ENCODE assay signal across 8 cellular contexts in the genomic region with DNA sequence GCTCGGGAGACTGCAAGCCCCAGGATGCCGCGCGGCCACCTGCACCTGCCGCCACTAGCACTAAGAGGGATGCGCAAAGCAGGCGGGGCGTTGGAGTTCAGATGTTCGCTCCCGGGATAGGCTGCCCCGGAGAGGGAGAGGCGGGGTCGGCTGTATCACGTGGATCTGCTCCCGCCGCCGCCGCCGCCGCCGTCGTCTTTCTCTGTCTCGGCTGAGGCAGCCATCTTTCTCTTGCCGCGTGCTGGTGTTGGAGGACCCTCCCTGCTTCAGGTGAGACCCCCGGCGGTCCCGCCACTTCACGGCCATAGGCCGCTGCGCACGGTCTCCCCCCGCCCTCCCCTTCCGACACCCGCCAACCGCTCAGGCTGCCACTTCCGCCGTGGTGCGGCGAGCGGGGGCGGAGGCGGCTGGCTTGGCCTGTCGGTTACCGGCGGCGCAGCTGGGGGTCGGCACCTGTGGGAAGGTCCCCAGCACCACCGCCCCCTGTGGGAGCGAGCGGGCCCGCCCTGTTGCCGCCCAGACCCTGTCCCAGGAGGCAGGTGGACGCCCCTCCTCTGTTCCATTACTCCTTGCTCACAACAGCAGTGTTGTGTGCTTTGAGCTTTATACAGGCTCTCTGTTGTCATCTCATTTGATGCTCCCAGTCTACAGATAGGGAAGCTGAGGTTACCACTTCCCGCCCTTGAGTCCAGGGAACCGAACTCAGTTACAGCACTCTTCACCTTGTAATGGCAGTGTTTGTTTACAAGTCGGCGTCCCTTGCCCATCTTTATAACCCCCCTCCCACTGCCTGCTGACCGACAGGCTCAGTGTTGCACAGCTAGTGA. TPM values are rescaled to one million over a fixed set of nuclear protein-coding genes. Genes with fewer than 3 reads are reported as not detected.
A peak's percentile ranks its signal among the peaks of the same experiment; 100 is the strongest.
DNase-seq lines count a peak whose midpoint lies in the region; ATAC-seq and TF ChIP-seq lines count a peak whose summit lies in the region.

Gene BTF3L4, plus strand, starts transcription at position 186 of the 827 bp plus-strand sequence. CDS start 3,553 bp downstream, outside the sequence.

- H3K9me3 Mint-ChIP-seq in activated T-helper 17 cell treated with anti-CD3 and anti-CD28 coated beads, Interleukin-2, amount 50 U/mL, for 72 hours = no peaks in the 10 kb centered on the region
- H3K9me3 Mint-ChIP-seq in naive thymus-derived CD4-positive, alpha-beta T cell = peaks cover 0 to 2% (median 0%) of the 10 kb centered on the region in 11 donors
- H3K9me3 Mint-ChIP-seq in stimulated activated naive B cell treated with anti-CD40 and anti-IgM and Interleukin-4, amounts not matched to agents 10 μg/mL and 1 μg/mL and 100 μg/mL, for 72 hours = no peaks in the 10 kb centered on the region

- peak within 1 kb of the TSS; percentile 86 for H3K4me3 ChIP-seq in Loucy (ENCODE audit: low read length, poor library complexity, severe bottlenecking)
- H3K4me3 ChIP-seq in RWPE2 (ENCODE audit: severe bottlenecking) = peak within 1 kb of the TSS; percentile 96
- peak within 1 kb of the TSS; percentile 92 for H3K4me3 ChIP-seq in naive thymus-derived CD4-positive, alpha-beta T cell (ENCODE audit: low read length)

- peak within 1 kb of the TSS; percentile 100 for H3K4me3 Mint-ChIP-seq in activated T-helper 17 cell treated with anti-CD3 and anti-CD28 coated beads, Interleukin-2, amount 50 U/mL, for 72 hours
- H3K4me3 Mint-ChIP-seq in naive thymus-derived CD4-positive, alpha-beta T cell = peak within 1 kb of the TSS; percentile 93 to 100 (median 98)
- peak within 1 kb of the TSS; percentile 83 to 98 for H3K4me3 Mint-ChIP-seq in stimulated activated naive B cell treated with anti-CD40 and anti-IgM and Interleukin-4, amounts not matched to agents 10 μg/mL and 1 μg/mL and 100 μg/mL, for 72 hours

- TF ChIP-seq CTCF in Loucy (conservative IDR thresholded peaks at IDR 0.05; ENCODE audit: low read length) (no peak), RWPE2 (IDR thresholded peaks at IDR 0.05; ENCODE audit: poor library complexity, severe bottlenecking) (no peak)

- peaks cover 27% of the 10 kb centered on the region for H3K4me1 Mint-ChIP-seq in activated T-helper 17 cell treated with anti-CD3 and anti-CD28 coated beads, Interleukin-2, amount 50 U/mL, for 72 hours
- peaks cover 39 to 79% (median 65%) of the 10 kb centered on the region in 7 donors for H3K4me1 Mint-ChIP-seq in naive thymus-derived CD4-positive, alpha-beta T cell
- peaks cover 29 to 47% of the 10 kb centered on the region in 2 donors for H3K4me1 Mint-ChIP-seq in stimulated activated naive B cell treated with anti-CD40 and anti-IgM and Interleukin-4, amounts not matched to agents 10 μg/mL and 1 μg/mL and 100 μg/mL, for 72 hours

- peaks cover 60% of the 10 kb centered on the region for H4K20me1 ChIP-seq in Loucy (ENCODE audit: insufficient read depth, low read length, poor library complexity, severe bottlenecking)

- H3K36me3 ChIP-seq in Loucy (ENCODE audit: insufficient read depth, low read length) (peaks cover 12% of the 10 kb centered on the region; the same call in 1 of the 2 replicates), RWPE2 (ENCODE audit: low read depth) (peaks cover 40% of the 10 kb centered on the region)
- H3K36me3 ChIP-seq in naive thymus-derived CD4-positive, alpha-beta T cell (ENCODE audit: control insufficient read depth in 2 of 3, insufficient read depth in 3 of 3, low read length in 3 of 3) = peaks cover 0 to 24% (median 5%) of the 10 kb centered on the region in 3 experiments

- peak; percentile 93 for DNase-seq in EH (ENCODE audit: low read depth)
- DNase-seq in H4 (ENCODE audit: low spot score) = peak; percentile 96
- DNase-seq in RWPE2 (ENCODE audit: low spot score) = peak; percentile 98
- DNase-seq in fibroblast of gingiva (ENCODE audit: low read depth) = peak; percentile 90
- peak; percentile 74 to 94 (median 90) for DNase-seq in naive thymus-derived CD4-positive, alpha-beta T cell
- DNase-seq in stimulated activated naive B cell treated with anti-CD40 and anti-IgM and Interleukin-4, amounts not matched to agents 10 μg/mL and 1 μg/mL and 100 μg/mL, for 72 hours = peak; percentile 93

- peak within 1 kb of the TSS; percentile 96 for H3K4me2 ChIP-seq in Loucy (ENCODE audit: low read depth, low read length, poor library complexity, severe bottlenecking)

- H3K79me2 ChIP-seq in Loucy (ENCODE audit: insufficient read depth, low read length) = peaks cover 94% of the 10 kb centered on the region

- no peaks in the 10 kb centered on the region for H3K9me2 ChIP-seq in Loucy (replicated peaks; ENCODE audit: low read depth, low read length)

- ATAC-seq in RWPE2 (ENCODE audit: low read depth) = peak; percentile 89
- peak; percentile 94 for ATAC-seq in activated T-helper 17 cell treated with anti-CD3 and anti-CD28 coated beads, Interleukin-2, amount 50 U/mL, for 72 hours (replicated peaks)
- ATAC-seq in naive thymus-derived CD4-positive, alpha-beta T cell = peak; percentile 97
- ATAC-seq in stimulated activated naive B cell treated with anti-CD40 and anti-IgM and Interleukin-4, amounts not matched to agents 10 μg/mL and 1 μg/mL and 100 μg/mL, for 72 hours (replicated peaks) = peak; percentile 90 to 93

- H3K27ac Mint-ChIP-seq in activated T-helper 17 cell treated with anti-CD3 and anti-CD28 coated beads, Interleukin-2, amount 50 U/mL, for 72 hours = peak within 1 kb of the TSS; percentile 98
- peak within 1 kb of the TSS; percentile 91 to 99 (median 96) for H3K27ac Mint-ChIP-seq in naive thymus-derived CD4-positive, alpha-beta T cell
- peak within 1 kb of the TSS; percentile 97 for H3K27ac Mint-ChIP-seq in stimulated activated naive B cell treated with anti-CD40 and anti-IgM and Interleukin-4, amounts not matched to agents 10 μg/mL and 1 μg/mL and 100 μg/mL, for 72 hours

- intact Hi-C loops in naive thymus-derived CD4-positive, alpha-beta T cell (cut with micrococcal nuclease) = loop anchor here (1.0 to 10.0 kb wide), 26 partner anchors 23 to 1996 kb away; partner anchors contain the start of genes CZIB (in 2 of the 2), EPS15 (in 2 of the 2), KTI12 (in 2 of the 2) and LRP8 (in 2 of the 2)

- CTCF ChIA-PET in naive thymus-derived CD4-positive, alpha-beta T cell (lab: Charles Lee) = interaction anchor here (0.5 to 0.8 kb wide), 2 partner anchors 10 kb away, joined by 3 read pairs; no protein-coding TSS in a partner anchor

- H3K27ac ChIP-seq in RWPE2 (ENCODE audit: poor library complexity, severe bottlenecking) = peak within 1 kb of the TSS; percentile 81
- peak within 1 kb of the TSS; percentile 87 for H3K27ac ChIP-seq in naive thymus-derived CD4-positive, alpha-beta T cell (ENCODE audit: low read depth, low read length)

- peak within 1 kb of the TSS; percentile 91 for H3K9ac ChIP-seq in Loucy (ENCODE audit: low read depth, low read length, poor library complexity, severe bottlenecking)

- no peaks in the 10 kb centered on the region for H3K9me3 ChIP-seq in Loucy (ENCODE audit: insufficient read depth, low read depth, low read length)
- H3K9me3 ChIP-seq in RWPE2 (ENCODE audit: severe bottlenecking) = no peaks in the 10 kb centered on the region
- H3K9me3 ChIP-seq in naive thymus-derived CD4-positive, alpha-beta T cell (ENCODE audit: control insufficient read depth in 2 of 3, low read length in 3 of 3) = no peaks in the 10 kb centered on the region

- H3K36me3 Mint-ChIP-seq in activated T-helper 17 cell treated with anti-CD3 and anti-CD28 coated beads, Interleukin-2, amount 50 U/mL, for 72 hours (ENCODE audit: low read depth) = peaks cover 85% of the 10 kb centered on the region
- H3K36me3 Mint-ChIP-seq in naive thymus-derived CD4-positive, alpha-beta T cell = peaks cover 9 to 18% (median 11%) of the 10 kb centered on the region in 5 donors
- peaks cover 0 to 27% of the 10 kb centered on the region in 2 donors for H3K36me3 Mint-ChIP-seq in stimulated activated naive B cell treated with anti-CD40 and anti-IgM and Interleukin-4, amounts not matched to agents 10 μg/mL and 1 μg/mL and 100 μg/mL, for 72 hours

- peak within 1 kb of the TSS; percentile 69 for H2AFZ ChIP-seq in Loucy (ENCODE audit: low read length)

- no peaks in the 10 kb centered on the region for H3K27me3 ChIP-seq in Loucy (ENCODE audit: insufficient read depth, low read length, poor library complexity, severe bottlenecking)
- no peaks in the 10 kb centered on the region for H3K27me3 ChIP-seq in RWPE2 (ENCODE audit: insufficient read depth, poor library complexity, severe bottlenecking)
- H3K27me3 ChIP-seq in naive thymus-derived CD4-positive, alpha-beta T cell (ENCODE audit: control insufficient read depth in 2 of 2, insufficient read depth in 2 of 2, low read length in 2 of 2) = no peaks in the 10 kb centered on the region

- H3K4me1 ChIP-seq in Loucy (ENCODE audit: insufficient read depth, low read length, poor library complexity, severe bottlenecking) (peaks cover 51% of the 10 kb centered on the region), RWPE2 (ENCODE audit: insufficient read depth, poor library complexity, severe bottlenecking) (peaks cover 31% of the 10 kb centered on the region)
- peaks cover 19 to 24% of the 10 kb centered on the region in 2 donors for H3K4me1 ChIP-seq in naive thymus-derived CD4-positive, alpha-beta T cell (ENCODE audit: control insufficient read depth in 2 of 2, insufficient read depth in 2 of 2, low read length in 2 of 2)

- no peaks in the 10 kb centered on the region for H3F3A ChIP-seq in Loucy (ENCODE audit: low read depth)

- POLR2A ChIA-PET in naive thymus-derived CD4-positive, alpha-beta T cell (lab: Charles Lee) = interaction anchor here (0.6 to 3.8 kb wide), 7 partner anchors 11 to 275 kb away, joined by 3 to 43 read pairs (median 4); partner anchors contain the start of gene KTI12

- no peaks in the 10 kb centered on the region for H3K27me3 Mint-ChIP-seq in activated T-helper 17 cell treated with anti-CD3 and anti-CD28 coated beads, Interleukin-2, amount 50 U/mL, for 72 hours
- no peaks in the 10 kb centered on the region for H3K27me3 Mint-ChIP-seq in naive thymus-derived CD4-positive, alpha-beta T cell
- no peaks in the 10 kb centered on the region for H3K27me3 Mint-ChIP-seq in stimulated activated naive B cell treated with anti-CD40 and anti-IgM and Interleukin-4, amounts not matched to agents 10 μg/mL and 1 μg/mL and 100 μg/mL, for 72 hours

RNA-seq across cellular contexts. Expression of gene BTF3L4, which starts in this region (rescaled TPM):
- 108 and 158 TPM in 2 replicates for total RNA-seq in H4 (2014; rRNA removed; shearing (Covaris generic))
- 10 to 100 TPM; 20.2 to 29.8 TPM for total RNA-seq in activated T-helper 17 cell treated with anti-CD3 and anti-CD28 coated beads, Interleukin-2, amount 50 U/mL, for 72 hours
- 10 to 100 TPM; 30.4 to 41.2 (median 35.8) TPM for total RNA-seq in naive thymus-derived CD4-positive, alpha-beta T cell
- polyA plus RNA-seq in naive thymus-derived CD4-positive, alpha-beta T cell = 10 to 100 TPM; 57.9 to 69.1 TPM

Comparison
In these comparisons a context has a peak if more than half of its experiments do, and no peak if none do; other contexts are left out.
1. Peak in every context shown above with its lines: DNase-seq, ATAC-seq, H3K4me3 ChIP-seq and H3K27ac ChIP-seq.